ENCODE assay signal across 8 cellular contexts in the genomic region with DNA sequence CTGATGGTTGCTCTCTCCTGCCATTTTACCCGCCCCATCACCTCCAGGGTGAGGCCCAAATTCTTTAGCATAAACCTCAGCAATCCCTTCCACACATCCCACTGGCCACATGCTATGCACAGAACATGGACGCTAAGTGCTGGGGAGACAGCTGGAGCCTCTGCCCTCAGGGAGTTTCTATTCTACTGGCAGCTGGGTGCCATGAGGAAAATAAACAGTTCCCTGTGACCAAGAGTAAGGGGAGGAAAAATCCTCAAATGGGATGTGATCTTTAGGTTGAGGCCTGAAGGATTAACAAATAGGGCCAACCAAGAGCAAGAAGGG. TPM values are rescaled to one million over a fixed set of nuclear protein-coding genes. Genes with fewer than 3 reads are reported as not detected.
DNase-seq lines count a peak whose midpoint lies in the region; ATAC-seq and TF ChIP-seq lines count a peak whose summit lies in the region.

No MANE protein-coding gene starts in this region.

- peaks cover 2% of the 10 kb centered on the region; the same call in 1 of the 2 replicates for H3K27me3 Mint-ChIP-seq in HFFc6 (ENCODE audit: insufficient read depth)

- no peak for TF ChIP-seq CTCF in A673 (conservative IDR thresholded peaks at IDR 0.05; ENCODE audit: low read depth, low read length)
- no peak for TF ChIP-seq CTCF in HFFc6 (IDR thresholded peaks at IDR 0.05)
- no peak for TF ChIP-seq CTCF in body of pancreas (IDR thresholded peaks at IDR 0.05)

- POLR2A ChIA-PET in A673 (lab: Charles Lee; ENCODE audit: low non-redundant PET), result no interaction called here

- H3K27ac ChIP-seq in A673 (ENCODE audit: low read depth, low read length, poor library complexity, severe bottlenecking), result no peak overlapping the region
- H3K27ac ChIP-seq in body of pancreas, result peak overlapping the region; percentile 68 to 95 (median 88)
- H3K27ac ChIP-seq in muscle layer of duodenum (ENCODE audit: low read length), result peak overlapping the region; percentile 49

- no peak for DNase-seq in A673 (ENCODE audit: low spot score)
- DNase-seq in HFFc6, result no peak
- no peak for DNase-seq in body of pancreas
- DNase-seq in inferior parietal cortex (ENCODE audit: extremely low spot score), result no peak
- no peak for DNase-seq in KBM-7

- peak overlapping the region; percentile 74 for H3K27ac Mint-ChIP-seq in HFFc6

- peak overlapping the region; percentile 83 for H3K4me3 Mint-ChIP-seq in HFFc6

- 94 to 97% methylated on average over 2 of the region's 2 CpGs for WGBS in body of pancreas, 2 donors

- H3K36me3 Mint-ChIP-seq in HFFc6 (ENCODE audit: low read depth), result peaks cover 26% of the 10 kb centered on the region

- H3K9me3 ChIP-seq in A673 (ENCODE audit: low read depth, low read length, poor library complexity, severe bottlenecking) (peaks cover 6% of the 10 kb centered on the region), body of pancreas (no peaks in the 10 kb centered on the region), muscle layer of duodenum (ENCODE audit: control insufficient read depth in 1 of 2, low read length in 2 of 2) (no peaks in the 10 kb centered on the region)

- H3K4me1 ChIP-seq in A673 (ENCODE audit: insufficient read depth, low read length, poor library complexity, severe bottlenecking), result no peaks in the 10 kb centered on the region
- H3K4me1 ChIP-seq in body of pancreas, result peaks cover 41% of the 10 kb centered on the region
- peaks cover 5 to 17% of the 10 kb centered on the region in 2 donors for H3K4me1 ChIP-seq in muscle layer of duodenum (ENCODE audit: control insufficient read depth in 1 of 2, insufficient read depth in 2 of 2, low read length in 2 of 2)

- H3K4me3 ChIP-seq in A673 (ENCODE audit: low read depth, low read length, poor library complexity, severe bottlenecking), result peak overlapping the region; percentile 64
- H3K4me3 ChIP-seq in body of pancreas, result no peak overlapping the region
- H3K4me3 ChIP-seq in muscle layer of duodenum (ENCODE audit: low read depth in 1 of 2, low read length in 2 of 2), result peak overlapping the region; percentile 67 to 75

- no TSS peak for BruUV-seq in A673 (replicated peaks; lab: Mats Ljungman, UMichigan)

- TF ChIP-seq POLR2A in body of pancreas (IDR thresholded peaks at IDR 0.05), result no peak

- ATAC-seq in body of pancreas (no peak), HG03025 (IDR thresholded peaks at IDR 0.05; ENCODE audit: low FRiP score, unreplicated experiment) (no peak), GM21515 (IDR thresholded peaks at IDR 0.05; ENCODE audit: unreplicated experiment) (no peak)

- H3K9me3 Mint-ChIP-seq in HFFc6, result peaks cover 11% of the 10 kb centered on the region

- in situ Hi-C loops in KBM-7 (cut with MboI; ENCODE audit: low pct_unique_long_range_greater_than_20kb, low sequenced_read_pairs), result no loop called here

- no peaks in the 10 kb centered on the region for H3K27me3 ChIP-seq in A673 (replicated peaks; ENCODE audit: insufficient read depth, low read depth, low read length, poor library complexity)
- H3K27me3 ChIP-seq in body of pancreas, result no peaks in the 10 kb centered on the region
- no peaks in the 10 kb centered on the region for H3K27me3 ChIP-seq in muscle layer of duodenum (ENCODE audit: low read depth, low read length)

- peaks cover 48% of the 10 kb centered on the region for H3K4me1 Mint-ChIP-seq in HFFc6 (ENCODE audit: low read depth)

- intact Hi-C loops in A673 (cut with micrococcal nuclease; ENCODE audit: unreplicated experiment) (no loop called here), body of pancreas (cut with DNase I) (no loop called here)

- CTCF ChIA-PET in A673 (lab: Charles Lee), result no interaction called here

- no peaks in the 10 kb centered on the region for H3K36me3 ChIP-seq in A673 (ENCODE audit: insufficient read depth, low read length, poor library complexity, severe bottlenecking)
- H3K36me3 ChIP-seq in body of pancreas (replicated peaks in 1 of 2; ENCODE audit: insufficient read depth in 1 of 2, low read depth in 2 of 2), result no peaks in the 10 kb centered on the region
- peaks cover 3 to 9% of the 10 kb centered on the region in 2 donors for H3K36me3 ChIP-seq in muscle layer of duodenum (ENCODE audit: control insufficient read depth in 1 of 2, insufficient read depth in 2 of 2, low read length in 2 of 2)

RNA-seq across cellular contexts. Expression of a gene that starts 1.2 kb away (rescaled TPM):
- total RNA-seq in A673 (2021), result 17.8 and 19.3 TPM in 2 replicates
- 10 to 100 TPM in 4 of 6 experiments, 1 to 10 TPM in 2; 6.3 to 14.0 (median 11.8) TPM for total RNA-seq in HFFc6 (2021; fragmentation: NEBNext Ultra II Directional; extraction: Animal tissue kit (Norgen Biotek cat#: 25700))
- total RNA-seq in body of pancreas, result 10 to 100 TPM; 37.1 to 66.9 TPM

Comparison
In these comparisons a context has a peak if more than half of its experiments do, and no peak if none do; other contexts are left out.
1. H3K4me3 ChIP-seq: peak in A673 (single experiment) and muscle layer of duodenum (2 of 2); none in body of pancreas (0 of 2).